ENCODE assay signal across 1 cellular context in genomic region chr1:167219194-167219593, GRCh38.
TF ChIP-seq lines count a peak whose summit lies in the region.

No MANE protein-coding gene starts in this region.

TF ChIP-seq in A549, 52 proteins besides CTCF, POLR2A, EP300 and RAD21 (continued from another document):
- no peak for TF ChIP-seq REST (IDR thresholded peaks at IDR 0.05)
- no peak for TF ChIP-seq SMC3 (IDR thresholded peaks at IDR 0.05)
- TF ChIP-seq HOXB13 (CRISPR knock-in tag; IDR thresholded peaks at IDR 0.05; ENCODE audit: low read depth), result no peak
- no peak for TF ChIP-seq ZSCAN20 (CRISPR knock-in tag; IDR thresholded peaks at IDR 0.05)
- TF ChIP-seq HOXB5 (CRISPR knock-in tag; IDR thresholded peaks at IDR 0.05), result no peak
- TF ChIP-seq ZC3H11A (IDR thresholded peaks at IDR 0.05), result no peak
- TF ChIP-seq RCOR1 (IDR thresholded peaks at IDR 0.05; ENCODE audit: low read depth, low read length), result no peak
- no peak for TF ChIP-seq BHLHE40 (IDR thresholded peaks at IDR 0.05; ENCODE audit: low read depth, low read length)
- TF ChIP-seq RNF2 (IDR thresholded peaks at IDR 0.05; ENCODE audit: borderline replicate concordance, low read depth), result no peak
- TF ChIP-seq FOXS1 (CRISPR knock-in tag; IDR thresholded peaks at IDR 0.05), result no peak
- TF ChIP-seq GATA3 (IDR thresholded peaks at IDR 0.05; ENCODE audit: borderline replicate concordance), result no peak
- TF ChIP-seq JUNB (IDR thresholded peaks at IDR 0.05), result no peak
- no peak for TF ChIP-seq NFE2L2 (conservative IDR thresholded peaks at IDR 0.05; ENCODE audit: low read length)
- TF ChIP-seq HMGXB4 (CRISPR knock-in tag; IDR thresholded peaks at IDR 0.05; ENCODE audit: borderline replicate concordance), result no peak
- no peak for TF ChIP-seq CBX2 (IDR thresholded peaks at IDR 0.05; ENCODE audit: borderline replicate concordance, low read depth)
- TF ChIP-seq MAX (IDR thresholded peaks at IDR 0.05), result no peak
